In genomic region chr5:175531361-175531760, GRCh38 we compare ENCODE assay signal across 20 cellular contexts.
"Had no signal": no experiment of that assay in that cellular context is flagged by ENCODE, and none has a peak within 500 bp of the region (broad histone marks: within the 10 kb centered on the region; RNA-seq: fewer than 3 reads in every experiment).

No MANE protein-coding gene starts in this region.

- H3K4me1 ChIP-seq: ascending aorta had no signal

- H3K27me3 Mint-ChIP-seq: activated CD8-positive, alpha-beta memory T cell treated with anti-CD3 and anti-CD28 coated beads, Interleukin-2, amount 10 ng/mL, durations not matched to agents 7 days and 5 days; stimulated activated naive CD8-positive, alpha-beta T cell treated with anti-CD3 and anti-CD28 coated beads, Interleukin-15, amount 100 ng/mL, for 72 hours; T-cell had no signal

- H3K4me3 ChIP-seq: ascending aorta, left lung, lung, tibial artery had no signal

- H3K4me3 Mint-ChIP-seq: activated CD8-positive, alpha-beta memory T cell treated with anti-CD3 and anti-CD28 coated beads, Interleukin-2, amount 10 ng/mL, durations not matched to agents 7 days and 5 days; naive B cell; neural crest cell; T-cell had no signal

- ATAC-seq: activated CD8-positive, alpha-beta memory T cell treated with anti-CD3 and anti-CD28 coated beads, Interleukin-2, amount 10 ng/mL, durations not matched to agents 7 days and 5 days; esophagus mucosa; left lung; T-cell had no signal

- H3K27me3 ChIP-seq: ascending aorta, brain microvascular endothelial cell, left lung, tibial artery had no signal

- H3K9me3 ChIP-seq: ascending aorta, left lung, tibial artery had no signal

- H3K27ac Mint-ChIP-seq: activated CD8-positive, alpha-beta memory T cell treated with anti-CD3 and anti-CD28 coated beads, Interleukin-2, amount 10 ng/mL, durations not matched to agents 7 days and 5 days; naive B cell had no signal

- H3K9me3 Mint-ChIP-seq: naive B cell; neural crest cell; stimulated activated naive CD8-positive, alpha-beta T cell treated with anti-CD3 and anti-CD28 coated beads, Interleukin-15, amount 100 ng/mL, for 72 hours; T-cell had no signal

- DNase-seq: activated CD4-positive, alpha-beta T cell treated with anti-CD3 and anti-CD28 coated beads, Interleukin-2, amount 50 U/mL, for 4 hours; activated CD8-positive, alpha-beta memory T cell treated with anti-CD3 and anti-CD28 coated beads, Interleukin-2, amount 10 ng/mL, durations not matched to agents 7 days and 5 days; activated T-cell treated with anti-CD3 and anti-CD28 coated beads for 4 hours; brain microvascular endothelial cell; central memory CD4-positive, alpha-beta T cell; effector memory CD4-positive, alpha-beta T cell; foreskin melanocyte; glutamatergic neuron; hippocampal formation; kidney glomerular epithelial cell; left lung; naive B cell; stimulated activated CD4-positive, alpha-beta T cell treated with anti-CD3 and anti-CD28 coated beads, Interleukin-4, amount 100 ng/mL, for 4 hours; stimulated activated naive CD8-positive, alpha-beta T cell treated with anti-CD3 and anti-CD28 coated beads, Interleukin-15, amount 100 ng/mL, for 72 hours; T-cell; tibial artery had no signal

- H3K27ac ChIP-seq: ascending aorta, brain microvascular endothelial cell, left lung, tibial artery had no signal
